9 cellular contexts compared by ENCODE assay signal in the genomic region with DNA sequence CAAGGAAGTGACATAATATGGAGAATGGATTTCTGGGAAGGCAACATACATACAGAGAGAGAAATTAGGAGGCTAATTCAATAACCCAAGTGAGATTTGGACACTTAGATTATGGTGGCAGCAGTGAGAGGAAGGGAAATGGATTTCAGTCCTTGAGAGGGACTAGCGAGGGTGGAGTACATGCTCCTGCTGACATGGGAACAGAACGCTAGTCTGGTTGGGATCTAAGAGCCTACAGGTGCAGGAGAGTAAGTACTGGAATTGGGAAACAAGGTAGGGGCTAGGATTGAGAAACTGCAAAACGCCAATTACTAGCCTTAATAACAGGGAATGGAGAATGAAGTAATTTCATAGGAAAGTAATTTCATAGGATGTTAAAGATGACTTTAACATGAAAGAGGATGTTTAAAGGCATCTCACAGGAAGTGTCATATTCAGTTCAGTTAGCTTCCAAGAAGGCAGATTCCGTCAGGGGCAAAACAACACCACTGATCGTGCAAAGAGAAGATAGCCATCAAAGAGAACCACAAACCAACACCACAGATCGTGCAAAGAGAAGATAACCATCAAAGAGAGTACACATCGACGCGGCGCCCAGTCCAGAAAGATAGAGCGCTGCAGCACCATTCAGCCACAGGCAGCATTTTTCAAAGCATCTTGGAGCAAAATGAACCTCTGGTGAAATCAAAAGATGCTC. TPM values are rescaled to one million over a fixed set of nuclear protein-coding genes. Genes with fewer than 3 reads are reported as not detected.
DNase-seq lines count a peak whose midpoint lies in the region; ATAC-seq and FAIRE-seq lines count a peak whose summit lies in the region.
"Had no signal": no experiment of that assay in that cellular context is flagged by ENCODE, and none has a peak within 500 bp of the region (broad histone marks: within the 10 kb centered on the region; RNA-seq: fewer than 3 reads in every experiment).

No MANE protein-coding gene starts in this region.

- H3K4me1 Mint-ChIP-seq in central memory CD8-positive, alpha-beta T cell = peaks cover 44% of the 10 kb centered on the region
- H3K4me1 Mint-ChIP-seq: nephron progenitor cell had no signal

- peak overlapping the region; percentile 50 for H3K27ac Mint-ChIP-seq in central memory CD8-positive, alpha-beta T cell (ENCODE audit: low read depth)
- H3K27ac Mint-ChIP-seq: nephron progenitor cell had no signal

- H3K4me3 Mint-ChIP-seq in central memory CD8-positive, alpha-beta T cell = peak overlapping the region; percentile 40
- H3K4me3 Mint-ChIP-seq: nephron progenitor cell had no signal

- no peak for FAIRE-seq in frontal cortex (lab: Jason Lieb, UNC)

- H3K9me3 Mint-ChIP-seq in central memory CD8-positive, alpha-beta T cell = no peaks in the 10 kb centered on the region
- H3K9me3 Mint-ChIP-seq: nephron progenitor cell had no signal

- H3K27me3 Mint-ChIP-seq in central memory CD8-positive, alpha-beta T cell = no peaks in the 10 kb centered on the region

- ATAC-seq in HG02981 (IDR thresholded peaks at IDR 0.05; ENCODE audit: unreplicated experiment) = peak; percentile 86
- peak; percentile 96 for ATAC-seq in central memory CD8-positive, alpha-beta T cell (replicated peaks; ENCODE audit: extremely low read depth, poor library complexity, severe bottlenecking)

- DNase-seq in activated CD4-positive, alpha-beta T cell treated with anti-CD3 and anti-CD28 coated beads for 48 hours = peak; percentile 78
- peak; percentile 30 to 71 for DNase-seq in central memory CD8-positive, alpha-beta T cell (ENCODE audit: low spot score in 2 of 2)
- DNase-seq in stimulated activated CD8-positive, alpha-beta memory T cell treated with anti-CD3 and anti-CD28 coated beads, Interleukin-4, amount 100 ng/mL, for 1 hour (ENCODE audit: low read depth in 2 of 2, low spot score in 1 of 2) = peak; percentile 6 to 41
- no peak for DNase-seq in NCI-H1436 treated with DMSO at 0.1 percent for 48 hours (lab: John Stamatoyannopoulos, UW)
- DNase-seq in cortex of kidney (lab: John Stamatoyannopoulos, UW) = no peak
- no peak for DNase-seq in AG20443 (ENCODE audit: low spot score)
- no peak for DNase-seq in frontal cortex (ENCODE audit: low spot score in 2 of 2)
- DNase-seq: nephron progenitor cell had no signal

- peaks cover 6% of the 10 kb centered on the region for H3K36me3 Mint-ChIP-seq in central memory CD8-positive, alpha-beta T cell (ENCODE audit: insufficient read depth)

RNA-seq across cellular contexts. Expression of a gene that starts 27.1 kb away (rescaled TPM):
- 14.7 TPM for total RNA-seq in frontal cortex

Comparison
In these comparisons a context has a peak if more than half of its experiments do, and no peak if none do; other contexts are left out.
1. DNase-seq: peak in activated CD4-positive, alpha-beta T cell treated with anti-CD3 and anti-CD28 coated beads for 48 hours (single experiment), central memory CD8-positive, alpha-beta T cell (2 of 2) and stimulated activated CD8-positive, alpha-beta memory T cell treated with anti-CD3 and anti-CD28 coated beads, Interleukin-4, amount 100 ng/mL, for 1 hour (2 of 2); none in NCI-H1436 treated with DMSO at 0.1 percent for 48 hours (single experiment), cortex of kidney (single experiment), AG20443 (single experiment) and frontal cortex (0 of 2).